9 cellular contexts compared by ENCODE assay signal in the genomic region with DNA sequence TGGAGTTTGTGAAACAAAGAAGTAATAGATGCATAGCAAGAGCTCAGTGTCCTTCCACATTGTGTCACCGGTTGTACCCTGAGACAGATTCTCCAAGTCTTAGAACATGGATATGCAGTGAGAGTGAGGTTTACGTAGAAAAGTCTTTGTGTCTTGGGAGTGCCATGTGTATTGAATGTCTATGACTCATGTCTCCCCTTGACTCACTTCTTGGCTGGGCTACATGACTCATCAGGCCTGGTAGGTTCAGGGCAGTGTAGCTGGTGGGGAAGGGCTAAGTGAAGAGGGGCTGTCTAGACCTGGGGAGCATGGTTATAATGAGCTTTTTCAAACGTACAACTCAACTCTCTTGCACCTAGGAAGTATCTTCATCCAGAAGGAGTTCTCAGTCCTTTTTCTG.
DNase-seq lines count a peak whose midpoint lies in the region; ATAC-seq and TF ChIP-seq lines count a peak whose summit lies in the region.
"Had no signal": no experiment of that assay in that cellular context is flagged by ENCODE, and none has a peak within 500 bp of the region (broad histone marks: within the 10 kb centered on the region; RNA-seq: fewer than 3 reads in every experiment).

No MANE protein-coding gene starts in this region.

- peak overlapping the region; percentile 68; the same call in 1 of the 2 replicates for H3K27ac ChIP-seq in RWPE1
- H3K27ac ChIP-seq in adrenal gland = no peak overlapping the region
- H3K27ac ChIP-seq: BLaER1 had no signal

- H3K9me3 ChIP-seq in adrenal gland (replicated peaks in 1 of 3) = no peaks in the 10 kb centered on the region
- H3K9me3 ChIP-seq: BLaER1 had no signal

- intact Hi-C loops in adrenal gland (cut with DNase I) = no loop called here

- H3K9me3 Mint-ChIP-seq in natural killer cell treated with Interleukin-12 subunit alpha and Interleukin-12 subunit beta and Interleukin-15 and Interleukin-18, amount 100 ng/mL, for 72 hours = no peaks in the 10 kb centered on the region
- no peaks in the 10 kb centered on the region for H3K9me3 Mint-ChIP-seq in endothelial cell (ENCODE audit: unreplicated experiment)

- H3K27me3 Mint-ChIP-seq in natural killer cell treated with Interleukin-12 subunit alpha and Interleukin-12 subunit beta and Interleukin-15 and Interleukin-18, amount 100 ng/mL, for 72 hours = peaks cover 0 to 8% of the 10 kb centered on the region in 2 donors
- peaks cover 4% of the 10 kb centered on the region for H3K27me3 Mint-ChIP-seq in endothelial cell (ENCODE audit: unreplicated experiment)

- CTCF ChIA-PET in RWPE1 (lab: Yijun Ruan, JAX) = no interaction called here

- H3K36me3 ChIP-seq in adrenal gland (replicated peaks in 1 of 2) = no peaks in the 10 kb centered on the region
- H3K36me3 ChIP-seq: BLaER1 had no signal

- peaks cover 16 to 23% of the 10 kb centered on the region in 2 donors for H3K4me1 Mint-ChIP-seq in natural killer cell treated with Interleukin-12 subunit alpha and Interleukin-12 subunit beta and Interleukin-15 and Interleukin-18, amount 100 ng/mL, for 72 hours (ENCODE audit: low read depth in 2 of 2)
- H3K4me1 Mint-ChIP-seq in endothelial cell (ENCODE audit: unreplicated experiment) = peaks cover 7% of the 10 kb centered on the region

- H3K27me3 ChIP-seq in adrenal gland = no peaks in the 10 kb centered on the region
- H3K27me3 ChIP-seq: BLaER1 had no signal

- H3K4me3 Mint-ChIP-seq in natural killer cell treated with Interleukin-12 subunit alpha and Interleukin-12 subunit beta and Interleukin-15 and Interleukin-18, amount 100 ng/mL, for 72 hours = no peak overlapping the region
- no peak overlapping the region for H3K4me3 Mint-ChIP-seq in endothelial cell (ENCODE audit: unreplicated experiment)

- peak; percentile 91 to 96 for ATAC-seq in natural killer cell treated with Interleukin-12 subunit alpha and Interleukin-12 subunit beta and Interleukin-15 and Interleukin-18, amount 100 ng/mL, for 72 hours

- no peak overlapping the region for H3K4me3 ChIP-seq in adrenal gland
- H3K4me3 ChIP-seq: BLaER1 had no signal

- TF ChIP-seq POLR2A in adrenal gland (IDR thresholded peaks at IDR 0.05) = no peak

- peak; percentile 19 for DNase-seq in NCI-H446 treated with DMSO at 0.1 percent for 48 hours (lab: John Stamatoyannopoulos, UW)
- no peak for DNase-seq in NCI-H446 (lab: John Stamatoyannopoulos, UW)
- peak; percentile 94 for DNase-seq in RWPE1 (ENCODE audit: low spot score)
- DNase-seq in adrenal gland = peak in 6 of 7 donors; percentile 32 to 51 (median 42)
- peak; percentile 67 for DNase-seq in natural killer cell treated with Interleukin-12 subunit alpha and Interleukin-12 subunit beta and Interleukin-15 and Interleukin-18, amount 100 ng/mL, for 72 hours (ENCODE audit: low spot score)
- DNase-seq in NCI-H2107 treated with DMSO at 0.1 percent for 48 hours (lab: John Stamatoyannopoulos, UW; ENCODE audit: unreplicated experiment) = no peak
- DNase-seq in effector CD8-positive, alpha-beta T cell (lab: John Stamatoyannopoulos, UW) = no peak
- DNase-seq in endothelial cell (ENCODE audit: low spot score) = no peak

- TF ChIP-seq CTCF in RWPE1 (conservative IDR thresholded peaks at IDR 0.05; ENCODE audit: low read depth) = no peak
- no peak for TF ChIP-seq CTCF in adrenal gland (IDR thresholded peaks at IDR 0.05)
- no peak for TF ChIP-seq CTCF in endothelial cell (IDR thresholded peaks at IDR 0.05; ENCODE audit: unreplicated experiment)

- POLR2A ChIA-PET in RWPE1 (lab: Yijun Ruan, JAX; ENCODE audit: low non-redundant PET) = no interaction called here

- WGBS in adrenal gland, 4 donors = 57 to 65% (median 64%) methylated on average over 3 of the region's 3 CpGs

- no peaks in the 10 kb centered on the region for H3K36me3 Mint-ChIP-seq in natural killer cell treated with Interleukin-12 subunit alpha and Interleukin-12 subunit beta and Interleukin-15 and Interleukin-18, amount 100 ng/mL, for 72 hours
- H3K36me3 Mint-ChIP-seq in endothelial cell (ENCODE audit: low read depth, unreplicated experiment) = no peaks in the 10 kb centered on the region

- no peaks in the 10 kb centered on the region for H3K4me1 ChIP-seq in adrenal gland (replicated peaks in 1 of 2)

- no peak overlapping the region for H3K27ac Mint-ChIP-seq in natural killer cell treated with Interleukin-12 subunit alpha and Interleukin-12 subunit beta and Interleukin-15 and Interleukin-18, amount 100 ng/mL, for 72 hours
- no peak overlapping the region for H3K27ac Mint-ChIP-seq in endothelial cell (ENCODE audit: unreplicated experiment)

Comparison
In these comparisons a context has a peak if more than half of its experiments do, and no peak if none do; other contexts are left out.
1. DNase-seq: peak in NCI-H446 treated with DMSO at 0.1 percent for 48 hours (single experiment), RWPE1 (single experiment), adrenal gland (6 of 7) and natural killer cell treated with Interleukin-12 subunit alpha and Interleukin-12 subunit beta and Interleukin-15 and Interleukin-18, amount 100 ng/mL, for 72 hours (single experiment); none in NCI-H446 (0 of 2), NCI-H2107 treated with DMSO at 0.1 percent for 48 hours (single experiment), effector CD8-positive, alpha-beta T cell (single experiment) and endothelial cell (single experiment).